ENCODE assay signal across 21 cellular contexts in the genomic region with DNA sequence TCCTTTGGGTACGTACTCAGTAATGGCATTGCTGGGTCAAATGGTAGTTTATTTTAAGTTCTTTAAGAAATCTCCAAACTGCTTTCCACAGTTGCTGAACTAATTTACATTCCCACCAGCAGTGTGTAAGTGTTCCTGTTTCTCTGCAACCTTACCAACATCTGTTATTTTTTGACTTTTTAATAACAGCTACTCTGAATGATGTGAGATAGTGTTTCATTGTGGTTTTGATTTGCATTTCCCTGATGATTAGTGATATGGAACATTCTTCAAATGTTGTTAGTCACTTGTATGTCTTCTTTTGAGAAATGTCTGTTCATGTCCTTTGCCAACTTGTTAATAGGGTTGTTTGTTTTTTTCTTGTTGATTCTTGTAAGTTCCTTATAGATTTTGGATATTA.
A peak's percentile ranks its signal among the peaks of the same experiment; 100 is the strongest.
DNase-seq lines count a peak whose midpoint lies in the region; ATAC-seq lines count a peak whose summit lies in the region.
"Had no signal": no experiment of that assay in that cellular context is flagged by ENCODE, and none has a peak within 500 bp of the region (broad histone marks: within the 10 kb centered on the region; RNA-seq: fewer than 3 reads in every experiment).

No MANE protein-coding gene starts in this region.

- ATAC-seq in GM19397 (IDR thresholded peaks at IDR 0.05; ENCODE audit: unreplicated experiment), result peak; percentile 55
- ATAC-seq in HG03342 (IDR thresholded peaks at IDR 0.05; ENCODE audit: unreplicated experiment), result peak; percentile 49
- no peak for ATAC-seq in T-helper 17 cell
- no peak for ATAC-seq in sciatic nerve
- ATAC-seq: HepG2, SK-N-SH treated with all-trans-retinoic acid at 6 μM for 48 hours had no signal

- POLR2A ChIA-PET in CD4-positive, alpha-beta memory T cell (lab: Charles Lee; ENCODE audit: partially characterized antibody), result no interaction called here

- no peaks in the 10 kb centered on the region for H3K27me3 Mint-ChIP-seq in T-helper 17 cell
- no peaks in the 10 kb centered on the region for H3K27me3 Mint-ChIP-seq in CD4-positive, alpha-beta memory T cell
- H3K27me3 Mint-ChIP-seq: B cell had no signal

- H3K9me3 Mint-ChIP-seq in CD4-positive, alpha-beta memory T cell, result peaks cover 0 to 5% (median under 1%) of the 10 kb centered on the region in 8 donors
- H3K9me3 Mint-ChIP-seq: H9 had no signal

- H3K4me1 Mint-ChIP-seq in T-helper 17 cell, result no peaks in the 10 kb centered on the region
- H3K4me1 Mint-ChIP-seq in CD4-positive, alpha-beta memory T cell, result no peaks in the 10 kb centered on the region
- H3K4me1 Mint-ChIP-seq: B cell; CD8-positive, alpha-beta memory T cell had no signal

- H3K36me3 Mint-ChIP-seq in T-helper 17 cell (ENCODE audit: low read depth), result no peaks in the 10 kb centered on the region
- H3K36me3 Mint-ChIP-seq in CD4-positive, alpha-beta memory T cell, result no peaks in the 10 kb centered on the region

- no peak overlapping the region for H3K4me3 Mint-ChIP-seq in T-helper 17 cell
- H3K4me3 Mint-ChIP-seq in CD4-positive, alpha-beta memory T cell, result no peak overlapping the region
- H3K4me3 Mint-ChIP-seq: B cell; CD8-positive, alpha-beta memory T cell; H9 had no signal

- intact Hi-C loops in sciatic nerve (cut with DNase I), result no loop called here
- intact Hi-C loops in CD4-positive, alpha-beta memory T cell (cut with micrococcal nuclease), result no loop called here

- H3K4me1 ChIP-seq in CD4-positive, alpha-beta memory T cell (ENCODE audit: insufficient read depth, low read length), result no peaks in the 10 kb centered on the region

- H3K27ac ChIP-seq in CD4-positive, alpha-beta memory T cell (ENCODE audit: low read depth, low read length), result no peak overlapping the region
- H3K27ac ChIP-seq: 22Rv1 had no signal

- no peaks in the 10 kb centered on the region for H3K36me3 ChIP-seq in CD4-positive, alpha-beta memory T cell (ENCODE audit: insufficient read depth, low read length)

- DNase-seq in NCI-H2171 treated with DMSO at 0.1 percent for 48 hours (lab: John Stamatoyannopoulos, UW) (peak; percentile 44), NCI-H2171 (lab: John Stamatoyannopoulos, UW) (no peak), T-helper 17 cell (no peak), RKO (ENCODE audit: low spot score) (no peak), sciatic nerve (ENCODE audit: low spot score) (no peak)
- DNase-seq in CD4-positive, alpha-beta memory T cell, result no peak
- DNase-seq: CD8-positive, alpha-beta memory T cell; H9; KG1; NCI-H1048; NCI-H1436 treated with DMSO at 0.1 percent for 48 hours; NCI-H2081 treated with DMSO at 0.1 percent for 48 hours; NCI-H446 treated with DMSO at 0.1 percent for 48 hours; NK-92 treated with Interleukin-12 subunit alpha and Interleukin-12 subunit beta, amount 100 ng/mL, for 24 hours; SHP77 treated with DMSO at 0.1 percent for 48 hours had no signal

- CTCF ChIA-PET in CD4-positive, alpha-beta memory T cell (lab: Charles Lee; ENCODE audit: partially characterized antibody), result no interaction called here

- no peaks in the 10 kb centered on the region for H3K27me3 ChIP-seq in CD4-positive, alpha-beta memory T cell (ENCODE audit: insufficient read depth, low read length)

- no peak overlapping the region for H3K27ac Mint-ChIP-seq in T-helper 17 cell
- H3K27ac Mint-ChIP-seq in CD4-positive, alpha-beta memory T cell, result no peak overlapping the region
- H3K27ac Mint-ChIP-seq: B cell; CD8-positive, alpha-beta memory T cell; H9 had no signal

- no peaks in the 10 kb centered on the region for H3K9me3 ChIP-seq in T-helper 17 cell (ENCODE audit: control insufficient read depth, low read length, poor library complexity, severe bottlenecking)
- no peaks in the 10 kb centered on the region for H3K9me3 ChIP-seq in CD4-positive, alpha-beta memory T cell (ENCODE audit: control insufficient read depth in 1 of 2, low read length in 2 of 2)

- no peak overlapping the region for H3K4me3 ChIP-seq in CD4-positive, alpha-beta memory T cell (ENCODE audit: low read length in 2 of 2)

Comparison
In these comparisons a context has a peak if more than half of its experiments do, and no peak if none do; other contexts are left out.
1. ATAC-seq: peak in GM19397 (single experiment) and HG03342 (single experiment); none in T-helper 17 cell (single experiment) and sciatic nerve (single experiment).